ENCODE assay signal across 11 cellular contexts in genomic region chr3:135125171-135125801, GRCh38.
DNase-seq lines count a peak whose midpoint lies in the region; ATAC-seq, FAIRE-seq and TF ChIP-seq lines count a peak whose summit lies in the region.
"Had no signal": no experiment of that assay in that cellular context is flagged by ENCODE, and none has a peak within 500 bp of the region (broad histone marks: within the 10 kb centered on the region; RNA-seq: fewer than 3 reads in every experiment).

No MANE protein-coding gene starts in this region.

- H3K4me3 Mint-ChIP-seq in astrocyte (ENCODE audit: unreplicated experiment), result no peak overlapping the region

- no peaks in the 10 kb centered on the region for H3K9me3 Mint-ChIP-seq in astrocyte (ENCODE audit: unreplicated experiment)

- DNase-seq in ELF-1 (ENCODE audit: low read depth, low spot score), result peak; percentile 11
- DNase-seq in Jurkat, Clone E6-1 (ENCODE audit: low read depth, low spot score), result peak; percentile 35
- DNase-seq in astrocyte (ENCODE audit: low read depth), result peak; percentile 12
- DNase-seq in kidney glomerular epithelial cell (lab: John Stamatoyannopoulos, UW), result peak; percentile 28
- DNase-seq in C1 segment of cervical spinal cord (lab: John Stamatoyannopoulos, UW), result no peak
- DNase-seq in activated gamma-delta T cell treated with Interleukin-2 at 50 U/mL for 16 hours, result no peak
- DNase-seq: colonic mucosa; midbrain; stimulated activated CD4-positive, alpha-beta T cell treated with anti-CD3 and anti-CD28 coated beads, Interleukin-15, amount 100 ng/mL, for 24 hours had no signal

- peaks cover 19% of the 10 kb centered on the region for H3K27me3 Mint-ChIP-seq in astrocyte (ENCODE audit: low read depth, unreplicated experiment)

- no peaks in the 10 kb centered on the region for H3K79me2 ChIP-seq in astrocyte (ENCODE audit: insufficient read depth, low read length)

- H3K4me2 ChIP-seq in astrocyte (ENCODE audit: low read length), result no peak overlapping the region

- no peak overlapping the region for H3K27ac Mint-ChIP-seq in astrocyte (ENCODE audit: unreplicated experiment)

- H3K27me3 ChIP-seq in astrocyte (ENCODE audit: insufficient read depth, low read length), result no peaks in the 10 kb centered on the region
- H3K27me3 ChIP-seq: colonic mucosa had no signal

- no peak for FAIRE-seq in astrocyte (lab: Jason Lieb, UNC)

- no peaks in the 10 kb centered on the region for H3K9me3 ChIP-seq in astrocyte (ENCODE audit: insufficient read depth, low read depth, low read length)
- H3K9me3 ChIP-seq: colonic mucosa had no signal

- H4K20me1 ChIP-seq in astrocyte (ENCODE audit: insufficient read depth, low read length), result no peaks in the 10 kb centered on the region

- no peaks in the 10 kb centered on the region for H3K36me3 ChIP-seq in astrocyte (ENCODE audit: insufficient read depth, low read length)
- H3K36me3 ChIP-seq: colonic mucosa had no signal

- H2AFZ ChIP-seq in astrocyte (ENCODE audit: low read depth, low read length), result no peak overlapping the region

- H3K4me3 ChIP-seq in Jurkat, Clone E6-1 (ENCODE audit: low read length), result no peak overlapping the region
- no peak overlapping the region for H3K4me3 ChIP-seq in astrocyte (ENCODE audit: insufficient read depth, low read depth, low read length)
- H3K4me3 ChIP-seq: colonic mucosa had no signal

- ATAC-seq in HG03135 (IDR thresholded peaks at IDR 0.05; ENCODE audit: unreplicated experiment) (no peak), HG02798 (IDR thresholded peaks at IDR 0.05; ENCODE audit: poor library complexity, unreplicated experiment) (no peak)

- H3K4me1 ChIP-seq in astrocyte (ENCODE audit: insufficient read depth, low read length), result no peaks in the 10 kb centered on the region
- H3K4me1 ChIP-seq: colonic mucosa had no signal

- no peak for TF ChIP-seq CTCF in astrocyte (IDR thresholded peaks at IDR 0.05; ENCODE audit: insufficient read depth, low read depth, low read length)

- no peaks in the 10 kb centered on the region for H3K36me3 Mint-ChIP-seq in astrocyte (ENCODE audit: low read depth, unreplicated experiment)

- no peak overlapping the region for H3K9ac ChIP-seq in astrocyte (ENCODE audit: low read length)

- H3K4me1 Mint-ChIP-seq in astrocyte (ENCODE audit: low read depth, unreplicated experiment), result no peaks in the 10 kb centered on the region

- H3K27ac ChIP-seq in astrocyte (ENCODE audit: low read depth, low read length), result no peak overlapping the region
- H3K27ac ChIP-seq: colonic mucosa had no signal

Comparison
In these comparisons a context has a peak if more than half of its experiments do, and no peak if none do; other contexts are left out.
1. DNase-seq: peak in ELF-1 (single experiment), Jurkat, Clone E6-1 (single experiment), astrocyte (single experiment) and kidney glomerular epithelial cell (single experiment); none in C1 segment of cervical spinal cord (0 of 14) and activated gamma-delta T cell treated with Interleukin-2 at 50 U/mL for 16 hours (single experiment).